ENCODE assay signal across 19 cellular contexts in genomic region chr5:38536968-38537367, GRCh38. TPM values are rescaled to one million over a fixed set of nuclear protein-coding genes. Genes with fewer than 3 reads are reported as not detected.
"Had no signal": no experiment of that assay in that cellular context is flagged by ENCODE, and none has a peak within 500 bp of the region (broad histone marks: within the 10 kb centered on the region; RNA-seq: fewer than 3 reads in every experiment).

No MANE protein-coding gene starts in this region.

- ATAC-seq: activated CD4-positive, CD25-positive, alpha-beta regulatory T cell treated with anti-CD3 and anti-CD28 coated beads, Interleukin-2, amount 50 U/mL, for 24 hours; activated CD8-positive, alpha-beta T cell treated with anti-CD3 and anti-CD28 coated beads, Interleukin-2, amount 10 ng/mL, durations not matched to agents 7 days and 5 days; body of pancreas; foreskin keratinocyte; left lobe of liver; stimulated activated naive CD8-positive, alpha-beta T cell treated with anti-CD3 and anti-CD28 coated beads, Interleukin-15, Interleukin-2, amounts not matched to agents 100 U/mL and 50 U/mL, for 24 hours had no signal

- H3K27me3 ChIP-seq: body of pancreas, colonic mucosa, foreskin keratinocyte, tibial nerve, uterus had no signal

- H3K4me1 Mint-ChIP-seq: activated CD4-positive, alpha-beta T cell treated with anti-CD3 and anti-CD28 coated beads, Interleukin-2, amount 10 ng/mL, durations not matched to agents 7 days and 5 days; central memory CD8-positive, alpha-beta T cell had no signal

- H3K27ac ChIP-seq: body of pancreas, colonic mucosa, foreskin keratinocyte, tibial nerve had no signal

- H3K36me3 ChIP-seq: colonic mucosa, uterus had no signal

- DNase-seq: activated CD4-positive, alpha-beta T cell treated with anti-CD3 and anti-CD28 coated beads, Interleukin-2, amount 10 ng/mL, durations not matched to agents 7 days and 5 days; activated CD8-positive, alpha-beta T cell treated with anti-CD3 and anti-CD28 coated beads, Interleukin-2, amount 10 ng/mL, durations not matched to agents 7 days and 5 days; activated naive CD4-positive, alpha-beta T cell treated with anti-CD3 and anti-CD28 coated beads for 36 hours; activated T-cell treated with anti-CD3 and anti-CD28 coated beads, Interleukin-2, amount 50 U/mL, for 24 hours; body of pancreas; colonic mucosa; endodermal cell; foreskin keratinocyte; hypothalamus; islet precursor cell; stimulated activated CD4-positive, alpha-beta T cell treated with anti-CD3 and anti-CD28 coated beads, Interleukin-2, amount 100 ng/mL, for 24 hours; stimulated activated naive CD8-positive, alpha-beta T cell treated with anti-CD3 and anti-CD28 coated beads, Interleukin-15, Interleukin-2, amounts not matched to agents 100 U/mL and 50 U/mL, for 24 hours; substantia nigra; uterus had no signal

- H3K9me3 Mint-ChIP-seq: activated CD4-positive, alpha-beta T cell treated with anti-CD3 and anti-CD28 coated beads, Interleukin-2, amount 10 ng/mL, durations not matched to agents 7 days and 5 days; activated naive CD4-positive, alpha-beta T cell treated with anti-CD3 and anti-CD28 coated beads for 36 hours; activated T-cell treated with anti-CD3 and anti-CD28 coated beads, Interleukin-2, amount 50 U/mL, for 24 hours; central memory CD8-positive, alpha-beta T cell; neural crest cell had no signal

- H3K4me1 ChIP-seq: colonic mucosa, foreskin keratinocyte had no signal

- H3K27ac Mint-ChIP-seq: activated CD4-positive, alpha-beta T cell treated with anti-CD3 and anti-CD28 coated beads, Interleukin-2, amount 10 ng/mL, durations not matched to agents 7 days and 5 days; activated CD8-positive, alpha-beta T cell treated with anti-CD3 and anti-CD28 coated beads, Interleukin-2, amount 10 ng/mL, durations not matched to agents 7 days and 5 days; activated naive CD4-positive, alpha-beta T cell treated with anti-CD3 and anti-CD28 coated beads for 36 hours; activated T-cell treated with anti-CD3 and anti-CD28 coated beads, Interleukin-2, amount 50 U/mL, for 24 hours; endodermal cell had no signal

- H3K9me3 ChIP-seq: body of pancreas, colonic mucosa, uterus had no signal

- H3K4me3 ChIP-seq: body of pancreas, colonic mucosa, tibial nerve, uterus had no signal

- H3K4me3 Mint-ChIP-seq: activated CD4-positive, alpha-beta T cell treated with anti-CD3 and anti-CD28 coated beads, Interleukin-2, amount 10 ng/mL, durations not matched to agents 7 days and 5 days; activated CD8-positive, alpha-beta T cell treated with anti-CD3 and anti-CD28 coated beads, Interleukin-2, amount 10 ng/mL, durations not matched to agents 7 days and 5 days; activated naive CD4-positive, alpha-beta T cell treated with anti-CD3 and anti-CD28 coated beads for 36 hours; activated T-cell treated with anti-CD3 and anti-CD28 coated beads, Interleukin-2, amount 50 U/mL, for 24 hours; central memory CD8-positive, alpha-beta T cell; endodermal cell; neural crest cell had no signal

RNA-seq across cellular contexts. Expression of gene LIFR, which starts 19.5 kb away (rescaled TPM):
- total RNA-seq: activated CD8-positive, alpha-beta T cell treated with anti-CD3 and anti-CD28 coated beads, Interleukin-2, amount 10 ng/mL, durations not matched to agents 7 days and 5 days had no signal
